15 cellular contexts compared by ENCODE assay signal in genomic region chr10:95245425-95246055, GRCh38. TPM values are rescaled to one million over a fixed set of nuclear protein-coding genes. Genes with fewer than 3 reads are reported as not detected.
DNase-seq lines count a peak whose midpoint lies in the region; ATAC-seq and TF ChIP-seq lines count a peak whose summit lies in the region.
"Had no signal": no experiment of that assay in that cellular context is flagged by ENCODE, and none has a peak within 500 bp of the region (broad histone marks: within the 10 kb centered on the region; RNA-seq: fewer than 3 reads in every experiment).

No MANE protein-coding gene starts in this region.

- no peak for DNase-seq in activated CD8-positive, alpha-beta T cell treated with anti-CD3 and anti-CD28 coated beads for 36 hours
- DNase-seq in GF-D8 (lab: John Stamatoyannopoulos, UW) (no peak), SIG-M5 (lab: John Stamatoyannopoulos, UW) (no peak), right lobe of liver (no peak), NCI-H1436 (lab: John Stamatoyannopoulos, UW) (no peak)
- DNase-seq: DMS153, NCI-H526 had no signal

- WGBS in right lobe of liver (ENCODE audit: insufficient coverage, low coverage, low lambda C conversion rate, missing lambda C conversion rate): 36% methylated on average over 5 of the region's 6 CpGs

- CTCF ChIA-PET in activated CD8-positive, alpha-beta T cell treated with anti-CD3 and anti-CD28 coated beads for 36 hours (lab: Charles Lee): interaction anchor here (0.9 to 8.2 kb wide), 19 partner anchors 8 to 602 kb away, joined by 3 to 244 read pairs (median 4); no protein-coding TSS in a partner anchor

- no peaks in the 10 kb centered on the region for H3K36me3 Mint-ChIP-seq in activated CD8-positive, alpha-beta T cell treated with anti-CD3 and anti-CD28 coated beads for 36 hours (ENCODE audit: low read depth)

- H3K9me3 ChIP-seq in right lobe of liver: no peaks in the 10 kb centered on the region
- H3K9me3 ChIP-seq: adrenal gland, tibial artery had no signal

- H3K27me3 ChIP-seq in right lobe of liver: no peaks in the 10 kb centered on the region
- H3K27me3 ChIP-seq: adrenal gland, tibial artery had no signal

- H3K27ac ChIP-seq in right lobe of liver: no peak overlapping the region
- H3K27ac ChIP-seq: adrenal gland had no signal

- POLR2A ChIA-PET in activated CD8-positive, alpha-beta T cell treated with anti-CD3 and anti-CD28 coated beads for 36 hours (lab: Charles Lee): interaction anchor here (1.8 kb wide), 1 partner anchor 116 kb away, joined by 8 read pairs; no protein-coding TSS in a partner anchor

- H3K4me1 Mint-ChIP-seq in activated CD8-positive, alpha-beta T cell treated with anti-CD3 and anti-CD28 coated beads for 36 hours (ENCODE audit: low read depth): peaks cover 4% of the 10 kb centered on the region

- no peak for TF ChIP-seq CTCF in activated CD8-positive, alpha-beta T cell treated with anti-CD3 and anti-CD28 coated beads for 36 hours (IDR thresholded peaks at IDR 0.05)
- no peak for TF ChIP-seq CTCF in right lobe of liver (IDR thresholded peaks at IDR 0.05)

- H3K4me3 Mint-ChIP-seq in activated CD8-positive, alpha-beta T cell treated with anti-CD3 and anti-CD28 coated beads for 36 hours: no peak overlapping the region

- H3K36me3 ChIP-seq in right lobe of liver: peaks cover 0 to 47% (median 11%) of the 10 kb centered on the region in 4 donors

- no peak for TF ChIP-seq POLR2A in right lobe of liver (IDR thresholded peaks at IDR 0.05)

- peaks cover 0 to 14% (median 0%) of the 10 kb centered on the region in 4 donors for H3K4me1 ChIP-seq in right lobe of liver
- H3K4me1 ChIP-seq: adrenal gland had no signal

- H3K9me3 Mint-ChIP-seq in activated CD8-positive, alpha-beta T cell treated with anti-CD3 and anti-CD28 coated beads for 36 hours: no peaks in the 10 kb centered on the region

- H3K27ac Mint-ChIP-seq in activated CD8-positive, alpha-beta T cell treated with anti-CD3 and anti-CD28 coated beads for 36 hours: no peak overlapping the region

- intact Hi-C loops in activated CD8-positive, alpha-beta T cell treated with anti-CD3 and anti-CD28 coated beads for 36 hours (cut with micrococcal nuclease): loop anchor here (2.0 to 10.0 kb wide), 2 partner anchors 115 to 611 kb away; no protein-coding TSS in a partner anchor
- intact Hi-C loops in right lobe of liver (cut with DNase I): loop anchor here (5.0 to 10.0 kb wide), 2 partner anchors 117 to 119 kb away; no protein-coding TSS in a partner anchor

- H3K4me3 ChIP-seq in right lobe of liver: no peak overlapping the region
- H3K4me3 ChIP-seq: adrenal gland, tibial artery had no signal

- peak; percentile 94 for ATAC-seq in GM18511 (IDR thresholded peaks at IDR 0.05; ENCODE audit: unreplicated experiment)
- ATAC-seq in GM21360 (IDR thresholded peaks at IDR 0.05; ENCODE audit: unreplicated experiment): peak; percentile 81
- peak; percentile 90 for ATAC-seq in HG03066 (IDR thresholded peaks at IDR 0.05; ENCODE audit: low read depth, unreplicated experiment)
- peak; percentile 49 for ATAC-seq in activated CD8-positive, alpha-beta T cell treated with anti-CD3 and anti-CD28 coated beads for 36 hours
- ATAC-seq in right lobe of liver: no peak

- peaks cover 9% of the 10 kb centered on the region for H3K27me3 Mint-ChIP-seq in activated CD8-positive, alpha-beta T cell treated with anti-CD3 and anti-CD28 coated beads for 36 hours

RNA-seq across cellular contexts. Expression of gene PDLIM1, which starts 45.3 kb away (rescaled TPM):
- total RNA-seq in activated CD8-positive, alpha-beta T cell treated with anti-CD3 and anti-CD28 coated beads for 36 hours: 1 to 10 TPM in 1 of 2 experiments, under 1 TPM in 1; 0.74 to 1.1 TPM
- 100 to 1,000 TPM in 1 of 6 experiments, 10 to 100 TPM in 5; 63.9 to 105 (median 82.1) TPM for total RNA-seq in right lobe of liver

RNA-seq across cellular contexts. Expression of gene ACSM6, which starts 51.5 kb away (rescaled TPM):
- total RNA-seq in activated CD8-positive, alpha-beta T cell treated with anti-CD3 and anti-CD28 coated beads for 36 hours: not detected
- total RNA-seq in right lobe of liver: under 1 TPM in 1 of 6 experiments, not detected in 5; 0.12 TPM
- total RNA-seq: adrenal gland, fibroblast of lung, HT1080, mononuclear cell had no signal

Comparison
In these comparisons a context has a peak if more than half of its experiments do, and no peak if none do; other contexts are left out.
1. ATAC-seq: peak in GM18511 (single experiment), GM21360 (single experiment), HG03066 (single experiment) and activated CD8-positive, alpha-beta T cell treated with anti-CD3 and anti-CD28 coated beads for 36 hours (single experiment); none in right lobe of liver (0 of 4).
2. RNA of gene PDLIM1, which starts 45.3 kb away (total RNA-seq): 63.9 to 105 TPM in right lobe of liver; 0.74 to 1.1 TPM in activated CD8-positive, alpha-beta T cell treated with anti-CD3 and anti-CD28 coated beads for 36 hours; every median in the first group is over 10 times any median in the second.